In genomic region chr1:30888975-30889374, GRCh38 we compare ENCODE assay signal across 11 cellular contexts. TPM values are rescaled to one million over a fixed set of nuclear protein-coding genes. Genes with fewer than 3 reads are reported as not detected.
DNase-seq lines count a peak whose midpoint lies in the region; ATAC-seq and TF ChIP-seq lines count a peak whose summit lies in the region.
"Had no signal": no experiment of that assay in that cellular context is flagged by ENCODE, and none has a peak within 500 bp of the region (broad histone marks: within the 10 kb centered on the region; RNA-seq: fewer than 3 reads in every experiment).

No MANE protein-coding gene starts in this region.

- H3K18ac ChIP-seq in trophoblast cell (ENCODE audit: low read length) = peak overlapping the region; percentile 44

- peak overlapping the region; percentile 49 for H2BK5ac ChIP-seq in trophoblast cell (ENCODE audit: low read depth, low read length, poor library complexity)

- no peak overlapping the region for H3K23ac ChIP-seq in trophoblast cell (ENCODE audit: low read length)

- no peak overlapping the region for H3K4ac ChIP-seq in trophoblast cell (ENCODE audit: low read depth, low read length)

- intact Hi-C loops in left cardiac atrium (cut with DNase I) (no loop called here), left ventricle myocardium superior (cut with micrococcal nuclease) (no loop called here)

- H3K9me3 ChIP-seq in cardiac muscle cell (ENCODE audit: low read depth) = no peaks in the 10 kb centered on the region
- H3K9me3 ChIP-seq in trophoblast cell (ENCODE audit: insufficient read depth, low read depth, low read length) = peaks cover under 1% of the 10 kb centered on the region
- H3K9me3 ChIP-seq: pancreas had no signal

- peak overlapping the region; percentile 74 for H4K91ac ChIP-seq in trophoblast cell (ENCODE audit: low read depth, low read length)

- no peak overlapping the region for H4K12ac ChIP-seq in trophoblast cell (ENCODE audit: low read depth, low read length)

- H3K4me1 ChIP-seq in cardiac muscle cell (ENCODE audit: low read depth) (peaks cover 49% of the 10 kb centered on the region), trophoblast cell (ENCODE audit: control insufficient read depth in 1 of 2, insufficient read depth in 2 of 2, low read length in 2 of 2) (peaks cover 25 to 30% of the 10 kb centered on the region in 2 experiments), urinary bladder (ENCODE audit: insufficient read depth) (no peaks in the 10 kb centered on the region)
- H3K4me1 ChIP-seq: pancreas had no signal

- no peaks in the 10 kb centered on the region for H3K36me3 ChIP-seq in cardiac muscle cell
- H3K36me3 ChIP-seq in trophoblast cell (ENCODE audit: control insufficient read depth in 1 of 2, insufficient read depth in 2 of 2, low read length in 2 of 2) = no peaks in the 10 kb centered on the region
- H3K36me3 ChIP-seq in urinary bladder (ENCODE audit: insufficient read depth) = no peaks in the 10 kb centered on the region
- H3K36me3 ChIP-seq: pancreas had no signal

- peak overlapping the region; percentile 72 for H2AK5ac ChIP-seq in trophoblast cell (ENCODE audit: low read length)

- H3K4me3 ChIP-seq in cardiac muscle cell (no peak overlapping the region), trophoblast cell (ENCODE audit: low read depth, low read length) (no peak overlapping the region), urinary bladder (ENCODE audit: low read depth, low read length) (no peak overlapping the region)
- H3K4me3 ChIP-seq: pancreas had no signal

- H3K4me2 ChIP-seq in trophoblast cell (ENCODE audit: low read length) = no peak overlapping the region

- ATAC-seq in left cardiac atrium = no peak
- ATAC-seq in left ventricle myocardium superior = no peak

- H2BK120ac ChIP-seq in trophoblast cell (ENCODE audit: insufficient read depth, low read length, poor library complexity) = peak overlapping the region; percentile 82

- no peaks in the 10 kb centered on the region for H3K27me3 ChIP-seq in cardiac muscle cell
- H3K27me3 ChIP-seq in trophoblast cell (ENCODE audit: insufficient read depth, low read length) = no peaks in the 10 kb centered on the region
- H3K27me3 ChIP-seq: pancreas had no signal

- no peak for TF ChIP-seq CTCF in cardiac muscle cell (IDR thresholded peaks at IDR 0.05; ENCODE audit: low read depth, low read length)

- peak overlapping the region; percentile 55 for H4K8ac ChIP-seq in trophoblast cell (ENCODE audit: low read depth, low read length)

- H2AFZ ChIP-seq in trophoblast cell (ENCODE audit: insufficient read depth, low read length, poor library complexity) = no peak overlapping the region

- WGBS in trophoblast cell (ENCODE audit: extremely low coverage, insufficient coverage, insufficient read length) = no CpG with 5 or more reads among the region's 3 CpGs
- WGBS in urinary bladder = 66% methylated on average over 3 of the region's 3 CpGs

- H3K27ac ChIP-seq in cardiac muscle cell (peak overlapping the region; percentile 90), trophoblast cell (ENCODE audit: low read depth, low read length) (peak overlapping the region; percentile 92), urinary bladder (ENCODE audit: low read depth) (peak overlapping the region; percentile 40)
- H3K27ac ChIP-seq: pancreas had no signal

- H3K14ac ChIP-seq in trophoblast cell (ENCODE audit: low read length) = peak overlapping the region; percentile 74

- peak overlapping the region; percentile 46 for H2BK12ac ChIP-seq in trophoblast cell (ENCODE audit: low read length)

- peak overlapping the region; percentile 13 for H3K9ac ChIP-seq in trophoblast cell (ENCODE audit: low read length)

- H3K79me2 ChIP-seq in trophoblast cell (ENCODE audit: control insufficient read depth, insufficient read depth, low read length, poor library complexity) = peaks cover 6% of the 10 kb centered on the region

- H3K79me1 ChIP-seq in trophoblast cell (ENCODE audit: low read length) = peaks cover 24% of the 10 kb centered on the region

- DNase-seq in cardiac muscle cell (ENCODE audit: low read depth in 1 of 2, low spot score in 1 of 2) = no peak
- DNase-seq in left cardiac atrium = no peak
- peak; percentile 6 for DNase-seq in left ventricle myocardium superior
- no peak for DNase-seq in trophoblast cell
- no peak for DNase-seq in GM19238 (ENCODE audit: insufficient read length, low spot score)
- DNase-seq in NCI-H1417 (lab: John Stamatoyannopoulos, UW) = no peak
- no peak for DNase-seq in epidermal melanocyte (ENCODE audit: insufficient read length, low spot score)
- DNase-seq: 8988T, NCI-H1105, pancreas had no signal

RNA-seq across cellular contexts. Expression of gene SDC3, which starts 19.6 kb away (rescaled TPM):
- total RNA-seq in cardiac muscle cell = 87.1 and 89.2 TPM in 2 replicates
- polyA plus RNA-seq in cardiac muscle cell = 85.2 and 95.7 TPM in 2 replicates
- total RNA-seq in left cardiac atrium = 10 to 100 TPM; 38.8 to 39.3 TPM
- 19.6 TPM for total RNA-seq in left ventricle myocardium superior
- polyA plus RNA-seq in trophoblast cell (2013) = 64.9 and 65.2 TPM in 2 replicates
- total RNA-seq in urinary bladder = 32.4 TPM
- 107 TPM for polyA plus RNA-seq in urinary bladder

Comparison
In these comparisons a context has a peak if more than half of its experiments do, and no peak if none do; other contexts are left out.
1. H3K27ac ChIP-seq: peak in every context shown above with its lines; median percentile 92 in trophoblast cell; 90 in cardiac muscle cell; 40 in urinary bladder.